In genomic region chr3:195226900-195227447, GRCh38 we compare ENCODE assay signal across 9 cellular contexts. TPM values are rescaled to one million over a fixed set of nuclear protein-coding genes. Genes with fewer than 3 reads are reported as not detected.
A peak's percentile ranks its signal among the peaks of the same experiment; 100 is the strongest.
DNase-seq lines count a peak whose midpoint lies in the region; ATAC-seq and TF ChIP-seq lines count a peak whose summit lies in the region.
"Had no signal": no experiment of that assay in that cellular context is flagged by ENCODE, and none has a peak within 500 bp of the region (broad histone marks: within the 10 kb centered on the region; RNA-seq: fewer than 3 reads in every experiment).

No MANE protein-coding gene starts in this region.

- no peak overlapping the region; the same call in 1 of the 2 replicates for H2BK20ac ChIP-seq in IMR-90 (ENCODE audit: low read depth, low read length)

- H3K4ac ChIP-seq in IMR-90 (ENCODE audit: low read depth, low read length) (0 out of 2 replicates have a peak overlapping the region, but pooled peaks have one; percentile 20), mesenchymal stem cell (ENCODE audit: low read depth in 1 of 2, low read length in 2 of 2) (no peak overlapping the region)

- H3K79me1 ChIP-seq in IMR-90 (ENCODE audit: low read depth in 1 of 2, low read length in 2 of 2) (peaks cover 0 to 21% of the 10 kb centered on the region in 2 experiments; a peak in 2 of 4 replicates), mesenchymal stem cell (replicated peaks; ENCODE audit: low read length, poor library complexity, severe bottlenecking) (peaks cover 11% of the 10 kb centered on the region)

- H3K36me3 ChIP-seq in CD8-positive, alpha-beta memory T cell (ENCODE audit: insufficient read depth, low read length) = no peaks in the 10 kb centered on the region
- H3K36me3 ChIP-seq in IMR-90 (ENCODE audit: control insufficient read depth, insufficient read depth, low read length) (peaks cover 7% of the 10 kb centered on the region), mesenchymal stem cell (ENCODE audit: control insufficient read depth in 1 of 2, insufficient read depth in 2 of 2, low read depth in 1 of 2, low read length in 2 of 2) (peaks cover 13 to 16% of the 10 kb centered on the region in 2 experiments), H7 (replicated peaks; ENCODE audit: control insufficient read depth, insufficient read depth, low read length) (peaks cover 6% of the 10 kb centered on the region)
- H3K36me3 ChIP-seq: breast epithelium had no signal

- no peak for DNase-seq in CD8-positive, alpha-beta memory T cell
- DNase-seq in IMR-90 = peak; percentile 32
- no peak for DNase-seq in chondrocyte (ENCODE audit: low spot score)
- DNase-seq in mesenchymal stem cell = peak; percentile 30
- no peak for DNase-seq in NCI-H1092 treated with DMSO at 0.1 percent for 48 hours (lab: John Stamatoyannopoulos, UW)
- DNase-seq in H7 = no peak

- H3K9me3 Mint-ChIP-seq in CD8-positive, alpha-beta memory T cell = no peaks in the 10 kb centered on the region
- peaks cover 6% of the 10 kb centered on the region for H3K9me3 Mint-ChIP-seq in chondrocyte (ENCODE audit: low read depth)

- no peaks in the 10 kb centered on the region for H3K27me3 Mint-ChIP-seq in CD8-positive, alpha-beta memory T cell
- no peaks in the 10 kb centered on the region for H3K27me3 Mint-ChIP-seq in chondrocyte (ENCODE audit: low read depth)

- H3K4me1 ChIP-seq in CD8-positive, alpha-beta memory T cell (ENCODE audit: insufficient read depth, low read length) = no peaks in the 10 kb centered on the region
- peaks cover 4% of the 10 kb centered on the region; the same call in 1 of the 2 replicates for H3K4me1 ChIP-seq in IMR-90 (ENCODE audit: control insufficient read depth, insufficient read depth, low read length)
- peaks cover 8% of the 10 kb centered on the region for H3K4me1 ChIP-seq in mesenchymal stem cell (ENCODE audit: control insufficient read depth, insufficient read depth, low read depth, low read length)
- H3K4me1 ChIP-seq: breast epithelium had no signal

- H2AFZ ChIP-seq in IMR-90 (replicated peaks; ENCODE audit: low read length, poor library complexity) (peak overlapping the region; percentile 78), mesenchymal stem cell (ENCODE audit: low read depth, low read length) (no peak overlapping the region)

- H3K4me3 ChIP-seq in CD8-positive, alpha-beta memory T cell (ENCODE audit: low read length) = no peak overlapping the region
- no peak overlapping the region for H3K4me3 ChIP-seq in IMR-90 (ENCODE audit: insufficient read depth, low read depth, low read length)
- H3K4me3 ChIP-seq in mesenchymal stem cell (ENCODE audit: insufficient read depth in 1 of 2, low read depth in 1 of 2, low read length in 2 of 2) = no peak overlapping the region
- no peak overlapping the region for H3K4me3 ChIP-seq in H7 (ENCODE audit: insufficient read depth, low read depth, low read length)
- H3K4me3 ChIP-seq: breast epithelium had no signal

- no peak overlapping the region for H2BK12ac ChIP-seq in mesenchymal stem cell (ENCODE audit: low read length in 2 of 2)

- peak overlapping the region in 5 of 8 donors; percentile 21 to 77 (median 68) for H3K27ac Mint-ChIP-seq in CD8-positive, alpha-beta memory T cell
- H3K27ac Mint-ChIP-seq in chondrocyte (ENCODE audit: unreplicated experiment) = no peak overlapping the region

- no peaks in the 10 kb centered on the region for H3K9me3 ChIP-seq in CD8-positive, alpha-beta memory T cell (ENCODE audit: low read length)
- H3K9me3 ChIP-seq in IMR-90 (ENCODE audit: control insufficient read depth, insufficient read depth, low read length) (no peaks in the 10 kb centered on the region), mesenchymal stem cell (ENCODE audit: control insufficient read depth, low read length) (no peaks in the 10 kb centered on the region)
- H3K9me3 ChIP-seq: breast epithelium had no signal

- intact Hi-C loops in IMR-90 (cut with micrococcal nuclease) = no loop called here

- H3K23ac ChIP-seq in IMR-90 (ENCODE audit: low read depth, low read length) (no peak overlapping the region), mesenchymal stem cell (ENCODE audit: low read length in 2 of 2) (no peak overlapping the region)

- no peak overlapping the region for H4K5ac ChIP-seq in IMR-90 (ENCODE audit: low read depth, low read length)

- dilution Hi-C loops in IMR-90 (cut with HindIII; ENCODE audit: low sequenced_read_pairs, unreplicated experiment) = no loop called here

- H2AK9ac ChIP-seq in IMR-90 (replicated peaks; ENCODE audit: low read depth, low read length, poor library complexity) = no peak overlapping the region

- H4K91ac ChIP-seq in IMR-90 (ENCODE audit: insufficient read depth, low read depth, low read length) (no peak overlapping the region), mesenchymal stem cell (ENCODE audit: low read length) (no peak overlapping the region)

- H2BK15ac ChIP-seq in IMR-90 (ENCODE audit: low read depth, low read length) (no peak overlapping the region), mesenchymal stem cell (ENCODE audit: low read depth, poor library complexity, severe bottlenecking) (no peak overlapping the region)

- in situ Hi-C loops in IMR-90 (cut with MboI; ENCODE audit: low sequenced_read_pairs) = no loop called here

- H2BK5ac ChIP-seq in IMR-90 (ENCODE audit: low read depth, low read length, poor library complexity, severe bottlenecking) (no peak overlapping the region), mesenchymal stem cell (ENCODE audit: low read depth, low read length, poor library complexity, severe bottlenecking) (no peak overlapping the region)

- H3K14ac ChIP-seq in IMR-90 (replicated peaks; ENCODE audit: low read depth, low read length) (no peak overlapping the region), mesenchymal stem cell (ENCODE audit: low read length in 2 of 2) (no peak overlapping the region)

- POLR2A ChIA-PET in CD8-positive, alpha-beta memory T cell (lab: Charles Lee) = no interaction called here
- POLR2A ChIA-PET in IMR-90 (lab: Charles Lee; ENCODE audit: unreplicated experiment) = interaction anchor here (0.6 kb wide), 1 partner anchor 534 kb away, joined by 3 read pairs; no protein-coding TSS in a partner anchor

- peak; percentile 46 for TF ChIP-seq RAD21 in IMR-90 (IDR thresholded peaks at IDR 0.05; ENCODE audit: low read length)

- H3K36me3 Mint-ChIP-seq in CD8-positive, alpha-beta memory T cell = peaks cover 0 to 12% (median 12%) of the 10 kb centered on the region in 3 donors
- peaks cover 8% of the 10 kb centered on the region for H3K36me3 Mint-ChIP-seq in chondrocyte (ENCODE audit: low read depth)

- H4K20me1 ChIP-seq in IMR-90 (ENCODE audit: insufficient read depth, low read length) = no peaks in the 10 kb centered on the region

- no peaks in the 10 kb centered on the region for H3K27me3 ChIP-seq in CD8-positive, alpha-beta memory T cell (ENCODE audit: insufficient read depth, low read length, poor library complexity, severe bottlenecking)
- H3K27me3 ChIP-seq in IMR-90 (ENCODE audit: control insufficient read depth, insufficient read depth, low read length) = no peaks in the 10 kb centered on the region
- no peaks in the 10 kb centered on the region for H3K27me3 ChIP-seq in mesenchymal stem cell (ENCODE audit: control insufficient read depth in 1 of 2, insufficient read depth in 1 of 2, low read length in 2 of 2)
- no peaks in the 10 kb centered on the region for H3K27me3 ChIP-seq in H7 (ENCODE audit: control insufficient read depth, insufficient read depth, low read length)
- H3K27me3 ChIP-seq: breast epithelium had no signal

- no peak overlapping the region for H3K27ac ChIP-seq in CD8-positive, alpha-beta memory T cell (ENCODE audit: low read depth, low read length)
- H3K27ac ChIP-seq in IMR-90 (ENCODE audit: insufficient read depth, low read length) (no peak overlapping the region), mesenchymal stem cell (ENCODE audit: low read length, poor library complexity, severe bottlenecking) (no peak overlapping the region)
- H3K27ac ChIP-seq: breast epithelium had no signal

- H3K56ac ChIP-seq in IMR-90 (ENCODE audit: extremely low read depth, insufficient read depth, low read length) = no peak overlapping the region

- TF ChIP-seq POLR2A in IMR-90 (IDR thresholded peaks at IDR 0.05; ENCODE audit: low read depth, low read length) = no peak

- H3K4me1 Mint-ChIP-seq in CD8-positive, alpha-beta memory T cell = peaks cover 18 to 24% (median 20%) of the 10 kb centered on the region in 3 donors
- H3K4me1 Mint-ChIP-seq in chondrocyte (ENCODE audit: low read depth) = peaks cover 28% of the 10 kb centered on the region

- H3K4me2 ChIP-seq in IMR-90 (ENCODE audit: low read depth, low read length) (no peak overlapping the region), mesenchymal stem cell (ENCODE audit: low read length, poor library complexity, severe bottlenecking) (no peak overlapping the region)

- no TSS peak for BruUV-seq in IMR-90 (replicated peaks; lab: Mats Ljungman, UMichigan)

- WGBS in IMR-90 (ENCODE audit: extremely low coverage in 2 of 2, insufficient read length in 1 of 2), 2 experiments = 100% methylated on average over 3 of the region's 9 CpGs; no CpG with 5 or more reads in 1 of the 2 experiments
- WGBS in mesenchymal stem cell = 78% methylated on average over 9 of the region's 9 CpGs

- 0 out of 2 replicates have a peak, but pooled peaks cover 2% of the 10 kb centered on the region for H3K9me1 ChIP-seq in IMR-90 (ENCODE audit: insufficient read depth, low read length)

- H3K9ac ChIP-seq in IMR-90 (ENCODE audit: low read depth, low read length) = no peak overlapping the region
- H3K9ac ChIP-seq in mesenchymal stem cell (ENCODE audit: low read length) = no peak overlapping the region

- H3K18ac ChIP-seq in IMR-90 (ENCODE audit: low read depth, low read length) = no peak overlapping the region
- H3K18ac ChIP-seq in mesenchymal stem cell (ENCODE audit: low read depth in 1 of 2, low read length in 2 of 2) = no peak overlapping the region

- H4K8ac ChIP-seq in IMR-90 (ENCODE audit: low read depth in 2 of 2, low read length in 2 of 2) = no peak overlapping the region
- H4K8ac ChIP-seq in mesenchymal stem cell (ENCODE audit: low read length) = peak overlapping the region; percentile 45

- H2BK120ac ChIP-seq in IMR-90 (ENCODE audit: low read depth, low read length) = peak overlapping the region; percentile 9
- H2BK120ac ChIP-seq in mesenchymal stem cell (ENCODE audit: low read depth, low read length) = no peak overlapping the region

- ATAC-seq in IMR-90 (ENCODE audit: low read depth) (peak; percentile 80), GM21423 (IDR thresholded peaks at IDR 0.05; ENCODE audit: unreplicated experiment) (no peak), HG03175 (IDR thresholded peaks at IDR 0.05; ENCODE audit: unreplicated experiment) (no peak)

- no peak overlapping the region for H3K4me3 Mint-ChIP-seq in CD8-positive, alpha-beta memory T cell
- H3K4me3 Mint-ChIP-seq in chondrocyte (ENCODE audit: unreplicated experiment) = no peak overlapping the region

- H2AK5ac ChIP-seq in IMR-90 (ENCODE audit: low read depth, low read length) (no peak overlapping the region; the same call in 1 of the 2 replicates), mesenchymal stem cell (ENCODE audit: low read length, severe bottlenecking) (no peak overlapping the region)

- TF ChIP-seq CTCF in IMR-90 (conservative IDR thresholded peaks at IDR 0.05; ENCODE audit: low read depth, low read length) = peak; percentile 49
- peak; percentile 63 for TF ChIP-seq CTCF in chondrocyte (IDR thresholded peaks at IDR 0.05)

- CTCF ChIA-PET in CD8-positive, alpha-beta memory T cell (lab: Charles Lee) = interaction anchor here (1.6 kb wide), 1 partner anchor 45 kb away, joined by 4 read pairs; the partner anchor contains the start of gene XXYLT1
- CTCF ChIA-PET in IMR-90 (lab: Yijun Ruan, JAX) = interaction anchor here (0.8 to 1.3 kb wide), 2 partner anchors 16 to 541 kb away, joined by 3 to 5 read pairs; partner anchors contain the start of gene FAM43A

RNA-seq across cellular contexts. Expression of gene XXYLT1, which starts 44.0 kb away (rescaled TPM):
- total RNA-seq in CD8-positive, alpha-beta memory T cell = 10 to 100 TPM in 1 of 2 experiments, 1 to 10 TPM in 1; 8.3 to 10.5 TPM
- 7.9 TPM for polyA plus RNA-seq in CD8-positive, alpha-beta memory T cell
- total RNA-seq in IMR-90 (2012; rRNA removed) (13.1 and 14.7 TPM in 2 replicates), chondrocyte (32.7 to 51.3 TPM (median 33.6 TPM) in 3 replicates)
- 18.1 and 18.6 TPM in 2 replicates for polyA plus RNA-seq in IMR-90 (2012; rRNA removed)
- polyA plus RNA-seq in IMR-90 (2012; cell fraction: cytosol; rRNA removed) = 11.0 and 16.4 TPM in 2 replicates
- 18.8 and 22.3 TPM in 2 replicates for polyA plus RNA-seq in IMR-90 (2012; cell fraction: nucleus; rRNA removed; ENCODE audit: low replicate concordance)
- polyA plus RNA-seq in mesenchymal stem cell (2013, experiment 1 of 2) = 27.1 TPM
- 27.1 TPM for polyA plus RNA-seq in mesenchymal stem cell (2013, experiment 2 of 2)
- total RNA-seq in H7 (2014; rRNA removed; shearing (Covaris generic)) = 40.9 and 42.6 TPM in 2 replicates

Comparison
In these comparisons a context has a peak if more than half of its experiments do, and no peak if none do; other contexts are left out.
1. DNase-seq: peak in IMR-90 (single experiment) and mesenchymal stem cell (single experiment); none in CD8-positive, alpha-beta memory T cell (0 of 5), chondrocyte (single experiment), NCI-H1092 treated with DMSO at 0.1 percent for 48 hours (single experiment) and H7 (single experiment).